ENCODE assay signal across 11 cellular contexts in the genomic region with DNA sequence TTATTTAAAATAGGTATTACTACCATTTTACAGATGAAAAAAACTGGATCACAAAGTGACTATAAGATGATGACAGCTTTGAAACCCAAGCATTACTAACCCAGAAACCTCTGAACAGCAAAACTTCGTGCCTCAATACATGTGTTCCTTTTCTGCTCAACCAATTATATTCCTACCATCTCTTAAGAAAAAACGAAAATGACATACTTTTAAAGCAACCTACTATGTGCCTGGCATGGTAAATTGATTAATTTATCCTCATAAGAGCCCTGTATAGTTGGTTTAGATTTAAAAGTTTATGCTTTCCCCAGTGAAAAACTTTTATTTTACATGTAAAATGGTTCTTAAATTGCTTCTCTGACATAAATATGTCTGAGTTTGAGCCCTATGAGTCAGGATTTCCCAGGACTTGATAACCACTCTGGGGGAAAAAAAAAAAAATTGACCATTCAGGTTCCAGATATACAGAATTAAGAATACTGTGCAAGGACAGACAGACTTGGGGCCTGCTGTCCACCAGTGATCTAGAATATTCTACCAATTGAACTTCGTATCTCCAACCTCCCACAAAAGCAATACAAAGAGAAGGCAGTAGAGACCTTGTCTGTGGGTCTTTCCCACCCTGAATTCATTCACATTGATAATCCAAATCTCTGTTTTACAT. TPM values are rescaled to one million over a fixed set of nuclear protein-coding genes. Genes with fewer than 3 reads are reported as not detected.
DNase-seq lines count a peak whose midpoint lies in the region; ATAC-seq and TF ChIP-seq lines count a peak whose summit lies in the region.
"Had no signal": no experiment of that assay in that cellular context is flagged by ENCODE, and none has a peak within 500 bp of the region (broad histone marks: within the 10 kb centered on the region; RNA-seq: fewer than 3 reads in every experiment).

No MANE protein-coding gene starts in this region.

- no peaks in the 10 kb centered on the region for H3K9me3 Mint-ChIP-seq in activated CD8-positive, alpha-beta T cell treated with anti-CD3 and anti-CD28 coated beads for 36 hours
- peaks cover 14% of the 10 kb centered on the region for H3K9me3 Mint-ChIP-seq in glutamatergic neuron (ENCODE audit: unreplicated experiment)

- intact Hi-C loops in activated CD8-positive, alpha-beta T cell treated with anti-CD3 and anti-CD28 coated beads for 36 hours (cut with micrococcal nuclease): loop anchor here (10.0 kb wide), 2 partner anchors 643 to 1353 kb away; a partner anchor contains a TSS

- TF ChIP-seq CTCF in BE2C (IDR thresholded peaks at IDR 0.05; ENCODE audit: low read depth, low read length) (no peak), glutamatergic neuron (IDR thresholded peaks at IDR 0.05; ENCODE audit: partially characterized antibody, unreplicated experiment) (no peak)
- no peak for TF ChIP-seq CTCF in activated CD8-positive, alpha-beta T cell treated with anti-CD3 and anti-CD28 coated beads for 36 hours (IDR thresholded peaks at IDR 0.05)

- WGBS in GM23248 (ENCODE audit: low coverage in 1 of 2, low lambda C conversion rate in 2 of 2, missing lambda C conversion rate in 2 of 2), 2 experiments: 91 to 92% methylated on average over 3 of the region's 3 CpGs

- CTCF ChIA-PET in activated CD8-positive, alpha-beta T cell treated with anti-CD3 and anti-CD28 coated beads for 36 hours (lab: Charles Lee): interaction anchor here (1.1 to 2.7 kb wide), 1 partner anchor 50 kb away, joined by 5 to 8 read pairs; no protein-coding TSS in a partner anchor

- H3K27me3 ChIP-seq in BE2C (no peaks in the 10 kb centered on the region), GM23248 (replicated peaks; ENCODE audit: insufficient read depth) (no peaks in the 10 kb centered on the region)

- H3K4me2 ChIP-seq in GM23248 (ENCODE audit: unreplicated experiment): no peak overlapping the region

- peaks cover 72% of the 10 kb centered on the region for H3K79me2 ChIP-seq in GM23248 (ENCODE audit: insufficient read depth)

- no peak overlapping the region for H3K9ac ChIP-seq in GM23248

- 0 out of 2 replicates have a peak overlapping the region, but pooled peaks have one; percentile 7 for H3K4me3 ChIP-seq in BE2C (ENCODE audit: low read depth, low read length)
- H3K4me3 ChIP-seq in GM23248: no peak overlapping the region

- no peak overlapping the region for H2AFZ ChIP-seq in GM23248

- H3K36me3 ChIP-seq in BE2C (peaks cover 13% of the 10 kb centered on the region), GM23248 (ENCODE audit: low read depth) (no peaks in the 10 kb centered on the region)

- peak overlapping the region; percentile 100 for H3K4me3 Mint-ChIP-seq in activated CD8-positive, alpha-beta T cell treated with anti-CD3 and anti-CD28 coated beads for 36 hours
- peak overlapping the region; percentile 95 for H3K4me3 Mint-ChIP-seq in glutamatergic neuron (ENCODE audit: unreplicated experiment)

- peaks cover 59% of the 10 kb centered on the region for H3K4me1 Mint-ChIP-seq in activated CD8-positive, alpha-beta T cell treated with anti-CD3 and anti-CD28 coated beads for 36 hours (ENCODE audit: low read depth)
- H3K4me1 Mint-ChIP-seq in glutamatergic neuron (ENCODE audit: low read depth, unreplicated experiment): peaks cover 45% of the 10 kb centered on the region

- H3K27ac ChIP-seq in GM23248: no peak overlapping the region

- H4K20me1 ChIP-seq in GM23248 (ENCODE audit: insufficient read depth): no peaks in the 10 kb centered on the region

- peaks cover 60% of the 10 kb centered on the region for H3K36me3 Mint-ChIP-seq in activated CD8-positive, alpha-beta T cell treated with anti-CD3 and anti-CD28 coated beads for 36 hours (ENCODE audit: low read depth)
- H3K36me3 Mint-ChIP-seq in glutamatergic neuron (ENCODE audit: unreplicated experiment): no peaks in the 10 kb centered on the region

- peak overlapping the region; percentile 99 for H3K27ac Mint-ChIP-seq in activated CD8-positive, alpha-beta T cell treated with anti-CD3 and anti-CD28 coated beads for 36 hours
- H3K27ac Mint-ChIP-seq in glutamatergic neuron (ENCODE audit: unreplicated experiment): peak overlapping the region; percentile 14

- ATAC-seq in activated CD8-positive, alpha-beta T cell treated with anti-CD3 and anti-CD28 coated beads for 36 hours: peak; percentile 10
- ATAC-seq in GM21619 (IDR thresholded peaks at IDR 0.05; ENCODE audit: unreplicated experiment): no peak
- ATAC-seq: left colon had no signal

- peaks cover 8% of the 10 kb centered on the region; the same call in 1 of the 2 replicates for H3F3A ChIP-seq in GM23248 (ENCODE audit: insufficient read depth)

- H3K4me1 ChIP-seq in BE2C: peaks cover 14% of the 10 kb centered on the region
- no peaks in the 10 kb centered on the region for H3K4me1 ChIP-seq in GM23248 (ENCODE audit: insufficient read depth)

- H3K9me3 ChIP-seq in BE2C (no peaks in the 10 kb centered on the region), GM23248 (ENCODE audit: low read depth) (no peaks in the 10 kb centered on the region)

- DNase-seq in BE2C: no peak
- peak; percentile 27 for DNase-seq in GM23248
- no peak for DNase-seq in activated CD8-positive, alpha-beta T cell treated with anti-CD3 and anti-CD28 coated beads for 36 hours
- no peak for DNase-seq in glutamatergic neuron
- no peak for DNase-seq in medulla oblongata (ENCODE audit: extremely low spot score)
- DNase-seq in GOT3 (lab: John Stamatoyannopoulos, UW): no peak
- no peak for DNase-seq in GM19238 (ENCODE audit: insufficient read length, low spot score)
- DNase-seq: DMS79 treated with DMSO at 0.1 percent for 48 hours, left colon, T-helper 9 cell had no signal

- H3K27me3 Mint-ChIP-seq in activated CD8-positive, alpha-beta T cell treated with anti-CD3 and anti-CD28 coated beads for 36 hours: no peaks in the 10 kb centered on the region
- peaks cover 10% of the 10 kb centered on the region for H3K27me3 Mint-ChIP-seq in glutamatergic neuron (ENCODE audit: unreplicated experiment)

- in situ Hi-C loops in GM23248 (cut with MboI): no loop called here

- POLR2A ChIA-PET in activated CD8-positive, alpha-beta T cell treated with anti-CD3 and anti-CD28 coated beads for 36 hours (lab: Charles Lee): interaction anchor here (1.4 kb wide), 1 partner anchor 12 kb away, joined by 4 read pairs; no protein-coding TSS in a partner anchor

- no peaks in the 10 kb centered on the region for H3K9me2 ChIP-seq in GM23248 (ENCODE audit: insufficient read depth)

RNA-seq across cellular contexts. Expression of a gene that starts 4.3 kb away (rescaled TPM):
- polyA plus RNA-seq in BE2C (2012; ENCODE audit: insufficient read depth, insufficient read length, low read depth): 149 TPM
- total RNA-seq in GM23248 (2014; rRNA removed; shearing (Covaris generic)): 8.7 and 10.4 TPM in 2 replicates
- 14.4 and 14.7 TPM in 2 replicates for polyA plus RNA-seq in GM23248 (2016; fragmentation: Nextera tagmentation; extraction: Ambion mirVana)
- total RNA-seq in activated CD8-positive, alpha-beta T cell treated with anti-CD3 and anti-CD28 coated beads for 36 hours: 100 to 1,000 TPM; 171 to 184 TPM
- total RNA-seq in glutamatergic neuron (ENCODE audit: unreplicated experiment): 149 TPM

Comparison
In these comparisons a context has a peak if more than half of its experiments do, and no peak if none do; other contexts are left out.
1. RNA of a gene that starts 4.3 kb away (total RNA-seq): 171 to 184 TPM in activated CD8-positive, alpha-beta T cell treated with anti-CD3 and anti-CD28 coated beads for 36 hours and 149 TPM in glutamatergic neuron (single experiment); 8.7 to 10.4 TPM in GM23248; every median in the first group is over 10 times any median in the second.